8 cellular contexts compared by ENCODE assay signal in genomic region chr10:21518629-21519321, GRCh38. TPM values are rescaled to one million over a fixed set of nuclear protein-coding genes. Genes with fewer than 3 reads are reported as not detected.
DNase-seq lines count a peak whose midpoint lies in the region; ATAC-seq, FAIRE-seq and TF ChIP-seq lines count a peak whose summit lies in the region.

No MANE protein-coding gene starts in this region.

- H3K4me3 ChIP-seq in adrenal gland (peak overlapping the region in 3 of 4 donors; percentile 13 to 70 (median 45)), keratinocyte (ENCODE audit: control insufficient read depth in 2 of 3, extremely low read depth in 1 of 3, insufficient read depth in 2 of 3, low read depth in 1 of 3, low read length in 3 of 3) (peak overlapping the region; percentile 49 to 88 (median 76)), testis (peak overlapping the region; percentile 37 to 70)

- FAIRE-seq in keratinocyte (lab: Jason Lieb, UNC), result peak; percentile 80

- H3K4me2 ChIP-seq in keratinocyte (ENCODE audit: control insufficient read depth, extremely low read depth, insufficient read depth, low read depth, low read length), result peak overlapping the region; percentile 100

- TF ChIP-seq POLR2A in adrenal gland (IDR thresholded peaks at IDR 0.05), result peak in 1 of 2 donors; percentile 61
- TF ChIP-seq POLR2A in testis (IDR thresholded peaks at IDR 0.05), result no peak

- H3K9me3 ChIP-seq in adrenal gland (replicated peaks in 1 of 3) (no peaks in the 10 kb centered on the region), keratinocyte (ENCODE audit: control insufficient read depth, low read depth, low read length) (no peaks in the 10 kb centered on the region), testis (no peaks in the 10 kb centered on the region)

- DNase-seq in Right ventricle myocardium inferior (ENCODE audit: missing footprints) (no peak), cardiac septum (ENCODE audit: low spot score) (no peak), adrenal gland (peak in 3 of 7 donors; percentile 49 to 55 (median 52)), keratinocyte (ENCODE audit: low read depth, low spot score) (no peak), testis (peak; percentile 87)

- no peaks in the 10 kb centered on the region for H3K9me1 ChIP-seq in keratinocyte (ENCODE audit: control insufficient read depth, extremely low read depth, insufficient read depth, low read length)

- intact Hi-C loops in Right ventricle myocardium inferior (cut with DNase I), result loop anchor here (5.0 kb wide), 1 partner anchor 214 kb away; no protein-coding TSS in a partner anchor
- intact Hi-C loops in cardiac septum (cut with DNase I), result loop anchor here (2.0 kb wide), 2 partner anchors 14 to 22 kb away; no protein-coding TSS in a partner anchor
- intact Hi-C loops in adrenal gland (cut with DNase I), result loop anchor here in 1 of 2 donors (5.0 kb wide), 1 partner anchor 214 kb away; no protein-coding TSS in a partner anchor
- intact Hi-C loops in testis (cut with DNase I; ENCODE audit: low total_unique reads), result no loop called here

- peaks cover 15 to 34% of the 10 kb centered on the region in 2 donors for H3K4me1 ChIP-seq in adrenal gland (replicated peaks in 1 of 2)
- peaks cover 33% of the 10 kb centered on the region for H3K4me1 ChIP-seq in keratinocyte (ENCODE audit: control insufficient read depth, extremely low read depth, insufficient read depth, low read length)
- H3K4me1 ChIP-seq in testis, result peaks cover 33% of the 10 kb centered on the region

- H3K9ac ChIP-seq in keratinocyte (ENCODE audit: control insufficient read depth, extremely low read depth, insufficient read depth, low read length), result peak overlapping the region; percentile 81

- TF ChIP-seq CTCF in adrenal gland (IDR thresholded peaks at IDR 0.05), result no peak
- no peak for TF ChIP-seq CTCF in keratinocyte (optimal IDR thresholded peaks at IDR 0.05 in 1 of 3, IDR thresholded peaks at IDR 0.05 in 1 of 3, conservative IDR thresholded peaks at IDR 0.05 in 1 of 3; ENCODE audit: extremely low read depth in 1 of 3, insufficient read depth in 2 of 3, low read length in 3 of 3)
- TF ChIP-seq CTCF in testis (IDR thresholded peaks at IDR 0.05), result no peak

- dilution Hi-C loops in keratinocyte (cut with MboI; ENCODE audit: extremely low pct_ligation_motif_present, low sequenced_read_pairs), result no loop called here

- peak overlapping the region; percentile 76 for H2AFZ ChIP-seq in keratinocyte (ENCODE audit: control insufficient read depth, low read length)

- ATAC-seq in Right ventricle myocardium inferior (peak; percentile 21), GM18520 (IDR thresholded peaks at IDR 0.05; ENCODE audit: unreplicated experiment) (no peak), HG03378 (IDR thresholded peaks at IDR 0.05; ENCODE audit: unreplicated experiment) (no peak), GM21529 (IDR thresholded peaks at IDR 0.05; ENCODE audit: unreplicated experiment) (no peak)

- 2 to 5% (median 4%) methylated on average over 16 of the region's 16 CpGs for WGBS in adrenal gland, 4 donors
- 1 to 7% methylated on average over 16 of the region's 16 CpGs for WGBS in testis, 2 donors

- no peaks in the 10 kb centered on the region for H3K27me3 ChIP-seq in adrenal gland
- H3K27me3 ChIP-seq in keratinocyte (ENCODE audit: control insufficient read depth, extremely low read depth, insufficient read depth, low read length), result no peaks in the 10 kb centered on the region
- no peaks in the 10 kb centered on the region for H3K27me3 ChIP-seq in testis

- H3K36me3 ChIP-seq in adrenal gland (replicated peaks in 1 of 2) (no peaks in the 10 kb centered on the region), keratinocyte (ENCODE audit: control insufficient read depth in 2 of 2, extremely low read depth in 1 of 2, insufficient read depth in 2 of 2, low read length in 2 of 2) (no peaks in the 10 kb centered on the region), testis (ENCODE audit: low read depth, missing control alignments) (no peaks in the 10 kb centered on the region)

- H4K20me1 ChIP-seq in keratinocyte (ENCODE audit: control insufficient read depth, extremely low read depth, insufficient read depth, low read length), result no peaks in the 10 kb centered on the region

- H3K27ac ChIP-seq in adrenal gland (peak overlapping the region; percentile 71 to 90 (median 85)), keratinocyte (ENCODE audit: control insufficient read depth, insufficient read depth, low read length) (peak overlapping the region; percentile 90), testis (peak overlapping the region; percentile 84 to 88)

- no peaks in the 10 kb centered on the region for H3K79me2 ChIP-seq in keratinocyte (ENCODE audit: control insufficient read depth, insufficient read depth, low read length)

RNA-seq across cellular contexts. Expression of gene SKIDA1, which starts 6.7 kb away (rescaled TPM):
- total RNA-seq in Right ventricle myocardium inferior (2.6 TPM), cardiac septum (1.8 TPM), adrenal gland (1 to 10 TPM in 7 of 8 donors, under 1 TPM in 1; 0.78 to 3.5 (median 2.6) TPM), testis (1 to 10 TPM; 6.6 to 6.9 TPM)
- polyA plus RNA-seq in adrenal gland (1 to 10 TPM in 2 of 3 donors, under 1 TPM in 1; 0.64 to 2.3 (median 1.6) TPM), keratinocyte (0.13 to 0.44 TPM (median 0.15 TPM) in 3 replicates), testis (ENCODE audit: insufficient read depth, low read depth, low replicate concordance) (4.7 TPM)
- polyA plus RNA-seq in keratinocyte (2011; ENCODE audit: low read depth), result not detected
- polyA plus RNA-seq in keratinocyte (2011; cell fraction: cytosol; rRNA removed), result 0.04 and 0.22 TPM in 2 replicates
- polyA plus RNA-seq in keratinocyte (2011; cell fraction: nucleus; rRNA removed), result 0.45 and 0.61 TPM in 2 replicates
- 0.18 and 0.31 TPM in 2 replicates for polyA plus RNA-seq in keratinocyte (2012; ENCODE audit: low replicate concordance)
- 0.07 to 0.26 TPM in 2 of 3 replicates, not detected in the other for polyA minus RNA-seq in keratinocyte
- polyA minus RNA-seq in keratinocyte (2011; cell fraction: cytosol; rRNA and poly(A)+ RNA removed), result not detected
- 0.21 and 0.23 TPM in 2 replicates for polyA minus RNA-seq in keratinocyte (2011; cell fraction: nucleus; rRNA and poly(A)+ RNA removed)

RNA-seq across cellular contexts. Expression of gene MLLT10, which starts 15.3 kb away (rescaled TPM):
- 18.3 TPM for total RNA-seq in Right ventricle myocardium inferior
- 32.5 TPM for total RNA-seq in cardiac septum
- total RNA-seq in adrenal gland, result 10 to 100 TPM; 16.7 to 48.1 (median 26.8) TPM
- 10 to 100 TPM; 15.8 to 30.2 (median 29.3) TPM for polyA plus RNA-seq in adrenal gland
- polyA plus RNA-seq in keratinocyte, result 26.6 to 40.2 TPM (median 35.8 TPM) in 3 replicates
- polyA plus RNA-seq in keratinocyte (2011; ENCODE audit: low read depth), result 12.0 TPM
- polyA plus RNA-seq in keratinocyte (2011; cell fraction: cytosol; rRNA removed), result 18.3 and 27.1 TPM in 2 replicates
- polyA plus RNA-seq in keratinocyte (2011; cell fraction: nucleus; rRNA removed), result 50.0 and 52.0 TPM in 2 replicates
- 12.5 and 16.0 TPM in 2 replicates for polyA plus RNA-seq in keratinocyte (2012; ENCODE audit: low replicate concordance)
- 59.7 to 78.6 TPM (median 63.3 TPM) in 3 replicates for polyA minus RNA-seq in keratinocyte
- polyA minus RNA-seq in keratinocyte (2011; cell fraction: cytosol; rRNA and poly(A)+ RNA removed), result 23.2 TPM
- polyA minus RNA-seq in keratinocyte (2011; cell fraction: nucleus; rRNA and poly(A)+ RNA removed), result 61.4 and 110 TPM in 2 replicates
- 100 to 1,000 TPM; 130 to 144 TPM for total RNA-seq in testis
- 243 TPM for polyA plus RNA-seq in testis (ENCODE audit: insufficient read depth, low read depth, low replicate concordance)
